ENCODE assay signal across 20 cellular contexts in genomic region chr1:97711858-97712257, GRCh38.
DNase-seq lines count a peak whose midpoint lies in the region; ATAC-seq, FAIRE-seq and TF ChIP-seq lines count a peak whose summit lies in the region.
"Had no signal": no experiment of that assay in that cellular context is flagged by ENCODE, and none has a peak within 500 bp of the region (broad histone marks: within the 10 kb centered on the region; RNA-seq: fewer than 3 reads in every experiment).

No MANE protein-coding gene starts in this region.

- H3K9me3 Mint-ChIP-seq in type B pancreatic cell = no peaks in the 10 kb centered on the region

- H3K9me3 ChIP-seq in IMR-90 (ENCODE audit: control insufficient read depth, insufficient read depth, low read length) (no peaks in the 10 kb centered on the region), H1 (ENCODE audit: insufficient read depth in 2 of 2, low read depth in 1 of 2, low read length in 1 of 2) (no peaks in the 10 kb centered on the region), esophagus muscularis mucosa (no peaks in the 10 kb centered on the region)
- H3K9me3 ChIP-seq: BE2C, BLaER1 had no signal

- no peak for TF ChIP-seq EP300 in H1 (IDR thresholded peaks at IDR 0.05; ENCODE audit: borderline replicate concordance in 1 of 2, low read depth in 2 of 2, low read length in 2 of 2)
- no peak for TF ChIP-seq EP300 in esophagus muscularis mucosa (IDR thresholded peaks at IDR 0.05)

- H2BK15ac ChIP-seq in IMR-90 (ENCODE audit: low read depth, low read length) (no peak overlapping the region), H1 (ENCODE audit: low read length) (no peak overlapping the region)

- no peaks in the 10 kb centered on the region for H3K79me1 ChIP-seq in IMR-90 (ENCODE audit: low read depth in 1 of 2, low read length in 2 of 2)
- no peaks in the 10 kb centered on the region for H3K79me1 ChIP-seq in H1 (ENCODE audit: low read depth, low read length)

- FAIRE-seq in H1 (lab: Jason Lieb, UNC) = no peak
- FAIRE-seq: GM12891, GM19239 had no signal

- ATAC-seq in IMR-90 (ENCODE audit: low read depth) = no peak

- no peak overlapping the region for H2BK12ac ChIP-seq in H1 (ENCODE audit: low read depth, low read length)

- H3K56ac ChIP-seq in IMR-90 (ENCODE audit: extremely low read depth, insufficient read depth, low read length) (no peak overlapping the region), H1 (replicated peaks; ENCODE audit: insufficient read length, low read depth, low read length) (no peak overlapping the region)

- H3K79me2 ChIP-seq in H1 (ENCODE audit: control insufficient read depth in 1 of 2, insufficient read depth in 2 of 2, low read length in 2 of 2) = no peaks in the 10 kb centered on the region

- H2BK120ac ChIP-seq in IMR-90 (ENCODE audit: low read depth, low read length) = no peak overlapping the region
- no peak overlapping the region for H2BK120ac ChIP-seq in H1 (replicated peaks; ENCODE audit: low read depth, low read length)

- no peak overlapping the region for H3K4ac ChIP-seq in IMR-90 (ENCODE audit: low read depth, low read length)
- no peak overlapping the region for H3K4ac ChIP-seq in H1 (replicated peaks; ENCODE audit: insufficient read length, low read depth, low read length)

- POLR2A ChIA-PET in IMR-90 (lab: Charles Lee; ENCODE audit: unreplicated experiment) = no interaction called here
- POLR2A ChIA-PET in H1 (lab: Charles Lee; ENCODE audit: partially characterized antibody) = no interaction called here

- no peaks in the 10 kb centered on the region for H3K27me3 Mint-ChIP-seq in type B pancreatic cell
- H3K27me3 Mint-ChIP-seq: CD4-positive, alpha-beta memory T cell; CD4-positive, CD25-positive, alpha-beta regulatory T cell; CD8-positive, alpha-beta memory T cell had no signal

- H3K18ac ChIP-seq in IMR-90 (ENCODE audit: low read depth, low read length) (no peak overlapping the region), H1 (ENCODE audit: extremely low read depth, low read length) (no peak overlapping the region)

- H3K27ac Mint-ChIP-seq in type B pancreatic cell = no peak overlapping the region
- H3K27ac Mint-ChIP-seq: CD14-positive monocyte; CD4-positive, alpha-beta memory T cell; CD4-positive, CD25-positive, alpha-beta regulatory T cell; CD8-positive, alpha-beta memory T cell had no signal

- TF ChIP-seq RAD21 in IMR-90 (IDR thresholded peaks at IDR 0.05; ENCODE audit: low read length) = no peak
- no peak for TF ChIP-seq RAD21 in H1 (IDR thresholded peaks at IDR 0.05 in 1 of 2, conservative IDR thresholded peaks at IDR 0.05 in 1 of 2; ENCODE audit: low read depth in 2 of 2, low read length in 2 of 2)

- H3K9me1 ChIP-seq in IMR-90 (ENCODE audit: insufficient read depth, low read length) = no peaks in the 10 kb centered on the region

- no CpG with 5 or more reads among the region's 1 CpG for WGBS in IMR-90 (ENCODE audit: extremely low coverage in 2 of 2, insufficient read length in 1 of 2), 2 experiments
- 100% methylated on average over 1 of the region's 1 CpG; no CpG with 5 or more reads in 1 of the 2 experiments for WGBS in H1 (ENCODE audit: extremely low coverage in 1 of 2, insufficient coverage in 1 of 2, insufficient read length in 1 of 2, insufficient replicate concordance in 2 of 2, low coverage in 1 of 2, low lambda C conversion rate in 2 of 2, missing lambda C conversion rate in 1 of 2), 2 experiments
- 94% methylated on average over 1 of the region's 1 CpG for WGBS in esophagus muscularis mucosa

- H3K36me3 ChIP-seq in IMR-90 (ENCODE audit: control insufficient read depth, insufficient read depth, low read length) (no peaks in the 10 kb centered on the region), H1 (ENCODE audit: control insufficient read depth in 2 of 4, insufficient read depth in 4 of 4, low read length in 3 of 4) (no peaks in the 10 kb centered on the region), esophagus muscularis mucosa (no peaks in the 10 kb centered on the region)
- H3K36me3 ChIP-seq: BE2C, BLaER1 had no signal

- no peaks in the 10 kb centered on the region for H4K20me1 ChIP-seq in IMR-90 (ENCODE audit: insufficient read depth, low read length)
- H4K20me1 ChIP-seq in H1 (replicated peaks in 1 of 2; ENCODE audit: control insufficient read depth in 1 of 2, insufficient read depth in 2 of 2, low read length in 2 of 2) = no peaks in the 10 kb centered on the region
- H4K20me1 ChIP-seq: BLaER1 had no signal

- H3K4me3 Mint-ChIP-seq in type B pancreatic cell = no peak overlapping the region
- H3K4me3 Mint-ChIP-seq: CD14-positive monocyte; CD4-positive, alpha-beta memory T cell; CD4-positive, CD25-positive, alpha-beta regulatory T cell; CD8-positive, alpha-beta memory T cell had no signal

- no peaks in the 10 kb centered on the region for H3K36me3 Mint-ChIP-seq in type B pancreatic cell

- H3K4me3 ChIP-seq in IMR-90 (ENCODE audit: insufficient read depth, low read depth, low read length) (no peak overlapping the region), H1 (ENCODE audit: extremely low read depth in 1 of 4, insufficient read depth in 2 of 4, low read depth in 3 of 4, low read length in 4 of 4) (no peak overlapping the region), esophagus muscularis mucosa (no peak overlapping the region)
- H3K4me3 ChIP-seq: BLaER1 had no signal

- no peaks in the 10 kb centered on the region for H3K4me1 ChIP-seq in IMR-90 (ENCODE audit: control insufficient read depth, insufficient read depth, low read length)
- no peaks in the 10 kb centered on the region for H3K4me1 ChIP-seq in H1 (replicated peaks in 1 of 4; ENCODE audit: control insufficient read depth in 3 of 4, insufficient read depth in 4 of 4, low read length in 3 of 4)
- H3K4me1 ChIP-seq in esophagus muscularis mucosa = no peaks in the 10 kb centered on the region
- H3K4me1 ChIP-seq: BE2C, BLaER1 had no signal

- no peak overlapping the region for H2AK9ac ChIP-seq in IMR-90 (replicated peaks; ENCODE audit: low read depth, low read length, poor library complexity)

- no peak for TF ChIP-seq CTCF in IMR-90 (conservative IDR thresholded peaks at IDR 0.05; ENCODE audit: low read depth, low read length)
- no peak for TF ChIP-seq CTCF in H1 (IDR thresholded peaks at IDR 0.05; ENCODE audit: control extremely low read depth in 1 of 3, insufficient read depth in 1 of 3, low read depth in 1 of 3, low read length in 3 of 3)
- no peak for TF ChIP-seq CTCF in type B pancreatic cell (conservative IDR thresholded peaks at IDR 0.05)
- no peak for TF ChIP-seq CTCF in esophagus muscularis mucosa (IDR thresholded peaks at IDR 0.05)

- H2BK20ac ChIP-seq in IMR-90 (ENCODE audit: low read depth, low read length) (no peak overlapping the region), H1 (ENCODE audit: low read length) (no peak overlapping the region)

- BruUV-seq in IMR-90 (replicated peaks; lab: Mats Ljungman, UMichigan) = no TSS peak

- H3K27me3 ChIP-seq in IMR-90 (ENCODE audit: control insufficient read depth, insufficient read depth, low read length) = no peaks in the 10 kb centered on the region
- H3K27me3 ChIP-seq in H1 (replicated peaks in 1 of 4; ENCODE audit: control insufficient read depth in 3 of 4, extremely low read depth in 1 of 4, insufficient read depth in 3 of 4, low read length in 3 of 4) = no peaks in the 10 kb centered on the region
- H3K27me3 ChIP-seq in esophagus muscularis mucosa = no peaks in the 10 kb centered on the region
- H3K27me3 ChIP-seq: BE2C, BLaER1 had no signal

- H3K4me1 Mint-ChIP-seq in type B pancreatic cell (ENCODE audit: unreplicated experiment) = no peaks in the 10 kb centered on the region
- H3K4me1 Mint-ChIP-seq: CD14-positive monocyte; CD4-positive, alpha-beta memory T cell; CD8-positive, alpha-beta memory T cell had no signal

- dilution Hi-C loops in IMR-90 (cut with HindIII; ENCODE audit: low sequenced_read_pairs, unreplicated experiment) = no loop called here

- H4K8ac ChIP-seq in IMR-90 (ENCODE audit: low read depth in 2 of 2, low read length in 2 of 2) (no peak overlapping the region), H1 (ENCODE audit: extremely low read depth, insufficient read depth, low read length) (no peak overlapping the region)

- no peak overlapping the region for H2BK5ac ChIP-seq in IMR-90 (ENCODE audit: low read depth, low read length, poor library complexity, severe bottlenecking)
- no peak overlapping the region for H2BK5ac ChIP-seq in H1 (ENCODE audit: low read depth, low read length)

- H4K5ac ChIP-seq in IMR-90 (ENCODE audit: low read depth, low read length) = no peak overlapping the region
- no peak overlapping the region for H4K5ac ChIP-seq in H1 (ENCODE audit: insufficient read length, low read depth, low read length)

- no peaks in the 10 kb centered on the region for H3K23me2 ChIP-seq in H1 (ENCODE audit: low read depth, low read length)

- intact Hi-C loops in IMR-90 (cut with micrococcal nuclease) (no loop called here), esophagus muscularis mucosa (cut with DNase I) (no loop called here)

- in situ Hi-C loops in IMR-90 (cut with MboI; ENCODE audit: low sequenced_read_pairs) = no loop called here

- H4K91ac ChIP-seq in IMR-90 (ENCODE audit: insufficient read depth, low read depth, low read length) (no peak overlapping the region), H1 (replicated peaks; ENCODE audit: insufficient read length, low read length) (no peak overlapping the region)

- H3K4me2 ChIP-seq in IMR-90 (ENCODE audit: low read depth, low read length) (no peak overlapping the region), H1 (ENCODE audit: insufficient read depth in 1 of 2, low read depth in 2 of 2, low read length in 2 of 2) (no peak overlapping the region)
- H3K4me2 ChIP-seq: BLaER1 had no signal

- H3K23ac ChIP-seq in IMR-90 (ENCODE audit: low read depth, low read length) (no peak overlapping the region), H1 (ENCODE audit: insufficient read length) (no peak overlapping the region)

- H2AK5ac ChIP-seq in IMR-90 (ENCODE audit: low read depth, low read length) = no peak overlapping the region
- no peak overlapping the region for H2AK5ac ChIP-seq in H1 (ENCODE audit: low read depth, low read length)

- DNase-seq in IMR-90 (no peak), amniotic epithelial cell (ENCODE audit: low read depth) (peak; percentile 16), H1 (ENCODE audit: low read depth in 1 of 2, low spot score in 2 of 2) (no peak), type B pancreatic cell (ENCODE audit: extremely low spot score, unreplicated experiment) (no peak), esophagus muscularis mucosa (ENCODE audit: extremely low spot score) (no peak)
- DNase-seq: 8988T; ACHN; BE2C; C1 segment of cervical spinal cord; CD4-positive, alpha-beta memory T cell; CD4-positive, CD25-positive, alpha-beta regulatory T cell; CD8-positive, alpha-beta memory T cell; COR-L47; DMS 273 treated with DMSO at 0.1 percent for 48 hours; DMS79 treated with DMSO at 0.1 percent for 48 hours; GF-D8 had no signal

- H3K27ac ChIP-seq in IMR-90 (ENCODE audit: insufficient read depth, low read length) (no peak overlapping the region), H1 (ENCODE audit: low read depth, low read length) (no peak overlapping the region), esophagus muscularis mucosa (replicated peaks in 1 of 4) (no peak overlapping the region)
- H3K27ac ChIP-seq: BLaER1 had no signal

- CTCF ChIA-PET in IMR-90 (lab: Yijun Ruan, JAX) = interaction anchor here (0.6 kb wide), 1 partner anchor 12 kb away, joined by 3 read pairs; no protein-coding TSS in a partner anchor
- CTCF ChIA-PET in H1 (lab: Charles Lee; ENCODE audit: partially characterized antibody) = no interaction called here

- H3K14ac ChIP-seq in IMR-90 (replicated peaks; ENCODE audit: low read depth, low read length) (no peak overlapping the region), H1 (ENCODE audit: insufficient read length) (no peak overlapping the region)

- TF ChIP-seq POLR2A in IMR-90 (IDR thresholded peaks at IDR 0.05; ENCODE audit: low read depth, low read length) (no peak), H1 (IDR thresholded peaks at IDR 0.05; ENCODE audit: control extremely low read depth in 1 of 2, low read depth in 2 of 2, low read length in 2 of 2) (no peak), esophagus muscularis mucosa (IDR thresholded peaks at IDR 0.05; ENCODE audit: low read depth) (no peak)

- H3K9ac ChIP-seq in IMR-90 (ENCODE audit: low read depth, low read length) (no peak overlapping the region), H1 (replicated peaks in 1 of 4; ENCODE audit: extremely low read depth in 1 of 4, low read depth in 3 of 4, low read length in 3 of 4) (no peak overlapping the region)
- H3K9ac ChIP-seq: BLaER1 had no signal

- H2AFZ ChIP-seq in IMR-90 (replicated peaks; ENCODE audit: low read length, poor library complexity) (no peak overlapping the region), H1 (ENCODE audit: low read length) (no peak overlapping the region)
